8 cellular contexts compared by ENCODE assay signal in genomic region chr2:219177594-219178376, GRCh38. TPM values are rescaled to one million over a fixed set of nuclear protein-coding genes. Genes with fewer than 3 reads are reported as not detected.
DNase-seq lines count a peak whose midpoint lies in the region; ATAC-seq, FAIRE-seq and TF ChIP-seq lines count a peak whose summit lies in the region.

RETREG2 (plus strand) TSS chr2:219178275; CDS start chr2:219178353, 78 bp downstream.

- no peaks in the 10 kb centered on the region for H3K9me3 ChIP-seq in HepG2 (ENCODE audit: low read length)

- POLR2A ChIA-PET in HepG2 (lab: Yijun Ruan, JAX) = interaction anchor here (1.4 to 10.4 kb wide), 9 partner anchors 9 to 176 kb away, joined by 3 to 227 read pairs (median 20); partner anchors contain the start of genes ABCB6, DNAJB2, GLB1L and STK16

- H3K27ac Mint-ChIP-seq in dendritic cell treated with granulocyte-macrophage colony-stimulating factor and Interleukin-4, amounts not matched to agents 40 ng/mL and 50 ng/mL, for 4 days = peak within 1 kb of the TSS; percentile 99

- no peaks in the 10 kb centered on the region for H3K9me3 Mint-ChIP-seq in dendritic cell treated with granulocyte-macrophage colony-stimulating factor and Interleukin-4, amounts not matched to agents 40 ng/mL and 50 ng/mL, for 4 days

- peak in 1 of 2 experiments; percentile 5; a peak in 2 of 4 replicates for TF ChIP-seq EP300 in HepG2 (IDR thresholded peaks at IDR 0.05; ENCODE audit: low read depth in 2 of 2, low read length in 2 of 2)
- no peak for TF ChIP-seq EP300 in HepG2 (CRISPR knock-in tag; IDR thresholded peaks at IDR 0.05; ENCODE audit: borderline replicate concordance)

- H4K20me1 ChIP-seq in HepG2 (ENCODE audit: insufficient read depth, low read length) = no peaks in the 10 kb centered on the region

- peak; percentile 93 for FAIRE-seq in HepG2 (lab: Jason Lieb, UNC)

- no peak within 1 kb of the TSS for H2AFZ ChIP-seq in HepG2 (ENCODE audit: low read length)

- in situ Hi-C loops in HepG2 (cut with HindIII; ENCODE audit: extremely low pct_ligation_motif_present, low pct_unique_long_range_greater_than_20kb) = no loop called here

- CTCF ChIA-PET in HepG2 (lab: Yijun Ruan, JAX; ENCODE audit: low intra/inter-chr PET ratio, low total read pairs) = interaction anchor here (1.7 kb wide), 1 partner anchor 17 kb away, joined by 4 read pairs; the partner anchor contains the start of gene NHEJ1

- peaks cover 26% of the 10 kb centered on the region for H3K79me2 ChIP-seq in HepG2 (ENCODE audit: insufficient read depth, low read length)

- DNase-seq in AML-193 (lab: John Stamatoyannopoulos, UW) (peak; percentile 81), NCI-H748 (lab: John Stamatoyannopoulos, UW; ENCODE audit: unreplicated experiment) (peak; percentile 89), HepG2 (ENCODE audit: low spot score) (peak; percentile 93)
- DNase-seq in activated CD4-positive, alpha-beta T cell treated with anti-CD3 and anti-CD28 coated beads, Interleukin-2, amount 50 U/mL, for 1 hour = peak; percentile 72
- DNase-seq in stimulated activated CD4-positive, alpha-beta T cell treated with anti-CD3 and anti-CD28 coated beads, Interleukin-4, amount 100 ng/mL, for 1 hour = peak; percentile 79

- peak within 1 kb of the TSS; percentile 88 for H3K4me3 Mint-ChIP-seq in dendritic cell treated with granulocyte-macrophage colony-stimulating factor and Interleukin-4, amounts not matched to agents 40 ng/mL and 50 ng/mL, for 4 days

- peak; percentile 83 for TF ChIP-seq RAD21 in HepG2 (CRISPR knock-in tag; IDR thresholded peaks at IDR 0.05)

- peak in 1 of 2 experiments; percentile 82; a peak in 2 of 4 replicates for TF ChIP-seq POLR2A in HepG2 (IDR thresholded peaks at IDR 0.05; ENCODE audit: insufficient read depth in 1 of 2, low read depth in 2 of 2, low read length in 2 of 2)

- intact Hi-C loops in dendritic cell treated with granulocyte-macrophage colony-stimulating factor and Interleukin-4, amounts not matched to agents 40 ng/mL and 50 ng/mL, for 4 days (cut with micrococcal nuclease) = loop anchor here (1.0 to 10.0 kb wide), 3 partner anchors 29 to 207 kb away; partner anchors contain the start of genes DNAJB2, DNPEP and ZFAND2B
- intact Hi-C loops in HepG2 (cut with micrococcal nuclease; ENCODE audit: unreplicated experiment) = loop anchor here (1.0 to 2.0 kb wide), 3 partner anchors 31 to 121 kb away; partner anchors contain the start of gene ABCB6

- H3K4me2 ChIP-seq in HepG2 (ENCODE audit: low read depth, low read length) = peak within 1 kb of the TSS; percentile 100

- H3K4me1 ChIP-seq in HepG2 (ENCODE audit: insufficient read depth, low read length) = peaks cover 37% of the 10 kb centered on the region

- H3K27me3 Mint-ChIP-seq in dendritic cell treated with granulocyte-macrophage colony-stimulating factor and Interleukin-4, amounts not matched to agents 40 ng/mL and 50 ng/mL, for 4 days = no peaks in the 10 kb centered on the region

- H3K36me3 ChIP-seq in HepG2 (replicated peaks in 1 of 2; ENCODE audit: control insufficient read depth in 1 of 2, insufficient read depth in 2 of 2, low read length in 2 of 2) = peaks cover 34 to 56% of the 10 kb centered on the region in 2 experiments

- peaks cover 92% of the 10 kb centered on the region for H3K36me3 Mint-ChIP-seq in dendritic cell treated with granulocyte-macrophage colony-stimulating factor and Interleukin-4, amounts not matched to agents 40 ng/mL and 50 ng/mL, for 4 days (ENCODE audit: low read depth)

- TSS peak; percentile 61 for BruUV-seq in HepG2 (replicated peaks; lab: Mats Ljungman, UMichigan)

- peak within 1 kb of the TSS; percentile 82 for H3K9ac ChIP-seq in HepG2 (ENCODE audit: insufficient read depth, low read depth, low read length)

- under 1% methylated on average over 42 of the region's 67 CpGs for WGBS in HepG2 (ENCODE audit: low lambda C conversion rate)

- TF ChIP-seq CTCF in HepG2 (CRISPR knock-in tag; IDR thresholded peaks at IDR 0.05) = peak; percentile 65

- ATAC-seq in GM19043 (IDR thresholded peaks at IDR 0.05; ENCODE audit: low read depth, unreplicated experiment) (peak; percentile 33), HG03432 (IDR thresholded peaks at IDR 0.05; ENCODE audit: unreplicated experiment) (peak; percentile 47), HepG2 (peak; percentile 83)

- H3K27ac ChIP-seq in HepG2 (ENCODE audit: extremely low read length, insufficient read depth, low read length) = peak within 1 kb of the TSS; percentile 90

- no peaks in the 10 kb centered on the region; a peak in 1 of 5 replicates for H3K27me3 ChIP-seq in HepG2 (ENCODE audit: control insufficient read depth in 1 of 2, insufficient read depth in 2 of 2, low read length in 2 of 2)

- H3K4me1 Mint-ChIP-seq in dendritic cell treated with granulocyte-macrophage colony-stimulating factor and Interleukin-4, amounts not matched to agents 40 ng/mL and 50 ng/mL, for 4 days (ENCODE audit: low read depth) = peaks cover 84% of the 10 kb centered on the region

- H3K4me3 ChIP-seq in HepG2 (replicated peaks in 1 of 3; ENCODE audit: insufficient read depth in 1 of 3, low read depth in 2 of 3, low read length in 3 of 3) = peak within 1 kb of the TSS; percentile 72 to 87 (median 79)

TF ChIP-seq in HepG2, 621 proteins besides CTCF, POLR2A, EP300 and RAD21 (continues in another document):
- TF ChIP-seq ZNF660 (CRISPR knock-in tag; IDR thresholded peaks at IDR 0.05; ENCODE audit: borderline replicate concordance, low read depth) (0 out of 2 replicates have a peak, but pooled peaks have one; percentile 72), BRF2 (CRISPR knock-in tag; IDR thresholded peaks at IDR 0.05) (no peak), ZNF678 (CRISPR knock-in tag; IDR thresholded peaks at IDR 0.05) (peak; percentile 55), ZUFSP (CRISPR knock-in tag; IDR thresholded peaks at IDR 0.05; ENCODE audit: borderline replicate concordance) (no peak), PBX2 (CRISPR knock-in tag; IDR thresholded peaks at IDR 0.05) (no peak), HOXA5 (CRISPR knock-in tag; IDR thresholded peaks at IDR 0.05) (no peak; the same call in 1 of the 2 replicates)

RNA-seq across cellular contexts. Expression of gene RETREG2, which starts in this region (rescaled TPM):
- total RNA-seq in HepG2 (2016; rRNA removed; fragmentation: Illumina TruSeq; extraction: Trizol) = 59.7 and 86.0 TPM in 2 replicates
- 29.5 and 34.8 TPM in 2 replicates for total RNA-seq in HepG2 (2016; cell fraction: cytosol; rRNA removed; fragmentation: Illumina TruSeq; extraction: Trizol; ENCODE audit: low read depth)
- 56.6 and 88.6 TPM in 2 replicates for total RNA-seq in HepG2 (2016; cell fraction: insoluble cytoplasmic fraction; rRNA removed; fragmentation: Illumina TruSeq; extraction: Trizol)
- 119 and 127 TPM in 2 replicates for total RNA-seq in HepG2 (2016; cell fraction: membrane; rRNA removed; fragmentation: Illumina TruSeq; extraction: Trizol)
- total RNA-seq in HepG2 (2016; cell fraction: nucleus; rRNA removed; fragmentation: Illumina TruSeq; extraction: Trizol) = 52.2 and 63.7 TPM in 2 replicates
- 134 and 137 TPM in 2 replicates for polyA plus RNA-seq in HepG2 (2011; rRNA removed)
- polyA plus RNA-seq in HepG2 (2011; cell fraction: cytosol; rRNA removed) = 145 and 149 TPM in 2 replicates
- polyA plus RNA-seq in HepG2 (2011; cell fraction: nucleus; rRNA removed) = 127 and 155 TPM in 2 replicates
- polyA plus RNA-seq in HepG2 (2012) = 82.7 and 89.2 TPM in 2 replicates
- polyA plus RNA-seq in HepG2 (2016; cell fraction: cytosol; fragmentation: Illumina TruSeq; extraction: Trizol; ENCODE audit: low read depth) = 47.5 and 51.2 TPM in 2 replicates
- polyA plus RNA-seq in HepG2 (2016; cell fraction: insoluble cytoplasmic fraction; fragmentation: Illumina TruSeq; extraction: Trizol; ENCODE audit: low read depth) = 51.2 and 58.4 TPM in 2 replicates
- polyA plus RNA-seq in HepG2 (2016; cell fraction: membrane; fragmentation: Illumina TruSeq; extraction: Trizol; ENCODE audit: low read depth) = 95.6 and 101 TPM in 2 replicates
- polyA plus RNA-seq in HepG2 (2016; cell fraction: nucleus; fragmentation: Illumina TruSeq; extraction: Trizol; ENCODE audit: insufficient read depth, low read depth) = 84.0 and 89.2 TPM in 2 replicates
- polyA minus RNA-seq in HepG2 (2011; rRNA and poly(A)+ RNA removed; ENCODE audit: low replicate concordance) = 148 and 315 TPM in 2 replicates
- 63.9 and 70.8 TPM in 2 replicates for polyA minus RNA-seq in HepG2 (2011; cell fraction: cytosol; rRNA and poly(A)+ RNA removed)
- polyA minus RNA-seq in HepG2 (2011; cell fraction: nucleus; rRNA and poly(A)+ RNA removed) = 91.3 and 97.2 TPM in 2 replicates

Comparison
In these comparisons a context has a peak if more than half of its experiments do, and no peak if none do; other contexts are left out.
1. Peak in every context shown above with its lines: DNase-seq, ATAC-seq, H3K4me3 ChIP-seq and H3K27ac ChIP-seq.
2. ATAC-seq: peak in every context shown above with its lines; median percentile 83 in HepG2; 47 in HG03432; 33 in GM19043.